ENCODE assay signal across 33 cellular contexts in genomic region chr7:112945046-112945445, GRCh38.
"Had no signal": no experiment of that assay in that cellular context is flagged by ENCODE, and none has a peak within 500 bp of the region (broad histone marks: within the 10 kb centered on the region; RNA-seq: fewer than 3 reads in every experiment).

No MANE protein-coding gene starts in this region.

- H2AFZ ChIP-seq: parathyroid adenoma had no signal

- H3K4me1 Mint-ChIP-seq: endodermal cell had no signal

- DNase-seq: colonic mucosa; effector CD8-positive, alpha-beta T cell; endodermal cell; foreskin melanocyte; glutamatergic neuron; heart right ventricle; hippocampal formation; kidney glomerular epithelial cell; left colon; left ventricle myocardium superior; lower lobe of right lung; mesenchymal stem cell; mucosa of descending colon; naive B cell; stimulated activated CD4-positive, alpha-beta T cell treated with anti-CD3 and anti-CD28 coated beads, Interleukin-2, amount 100 ng/mL, for 24 hours; stimulated activated CD4-positive, alpha-beta T cell treated with anti-CD3 and anti-CD28 coated beads, Interleukin-4, amount 100 ng/mL, for 24 hours; stimulated activated naive CD4-positive, alpha-beta T cell treated with Interleukin-2 at 50 U/mL for 16 hours; stomach; thyroid gland had no signal

- H3K36me3 Mint-ChIP-seq: mesothelial cell of epicardium; naive B cell; natural killer cell treated with Interleukin-12 subunit alpha and Interleukin-12 subunit beta and Interleukin-15 and Interleukin-18, amount 100 ng/mL, for 72 hours; type B pancreatic cell had no signal

- H3K27me3 Mint-ChIP-seq: type B pancreatic cell had no signal

- H3K27me3 ChIP-seq: colonic mucosa, right atrium auricular region, thyroid gland had no signal

- H3K9me3 Mint-ChIP-seq: dendritic cell treated with granulocyte-macrophage colony-stimulating factor and Interleukin-4, amounts not matched to agents 40 ng/mL and 50 ng/mL, for 4 days; endodermal cell; neural crest cell; type B pancreatic cell had no signal

- ATAC-seq: esophagus mucosa; heart right ventricle; left colon; left ventricle myocardium superior; lower lobe of right lung; mucosa of descending colon; natural killer cell treated with Interleukin-12 subunit alpha and Interleukin-12 subunit beta and Interleukin-15 and Interleukin-18, amount 100 ng/mL, for 72 hours; sciatic nerve; stimulated activated effector memory CD8-positive, alpha-beta T cell treated with anti-CD3 and anti-CD28 coated beads, Interleukin-12 subunit alpha, Interleukin-12 subunit beta, amount 100 ng/mL, for 72 hours had no signal

- H3K9me3 ChIP-seq: colonic mucosa, lower lobe of right lung, mucosa of descending colon, neutrophil, prostate gland, right atrium auricular region, stomach, thyroid gland had no signal

- H3K27ac ChIP-seq: colonic mucosa, epithelial cell of prostate, heart right ventricle, lower lobe of right lung, neutrophil, parathyroid adenoma, prostate gland, right atrium auricular region, stomach, thyroid gland had no signal

- H3K9ac ChIP-seq: parathyroid adenoma had no signal

- H3K27ac Mint-ChIP-seq: dendritic cell treated with granulocyte-macrophage colony-stimulating factor and Interleukin-4, amounts not matched to agents 40 ng/mL and 50 ng/mL, for 4 days; endodermal cell; mesothelial cell of epicardium; natural killer cell treated with Interleukin-12 subunit alpha and Interleukin-12 subunit beta and Interleukin-15 and Interleukin-18, amount 100 ng/mL, for 72 hours; stimulated activated effector memory CD8-positive, alpha-beta T cell treated with anti-CD3 and anti-CD28 coated beads, Interleukin-12 subunit alpha, Interleukin-12 subunit beta, amount 100 ng/mL, for 72 hours; type B pancreatic cell had no signal

- H3K4me3 Mint-ChIP-seq: dendritic cell treated with granulocyte-macrophage colony-stimulating factor and Interleukin-4, amounts not matched to agents 40 ng/mL and 50 ng/mL, for 4 days; endodermal cell; mesothelial cell of epicardium; naive B cell; natural killer cell treated with Interleukin-12 subunit alpha and Interleukin-12 subunit beta and Interleukin-15 and Interleukin-18, amount 100 ng/mL, for 72 hours; neural crest cell; stimulated activated effector memory CD8-positive, alpha-beta T cell treated with anti-CD3 and anti-CD28 coated beads, Interleukin-12 subunit alpha, Interleukin-12 subunit beta, amount 100 ng/mL, for 72 hours; type B pancreatic cell had no signal

- H3K4me1 ChIP-seq: colonic mucosa, parathyroid adenoma, prostate gland had no signal

- FAIRE-seq: islet of Langerhans had no signal

- H3K4me3 ChIP-seq: colonic mucosa, heart right ventricle, lower lobe of right lung, mucosa of descending colon, prostate gland, right atrium auricular region, stomach, thyroid gland had no signal

- H3K79me2 ChIP-seq: parathyroid adenoma had no signal

- H3K36me3 ChIP-seq: colonic mucosa, heart right ventricle, lower lobe of right lung, neutrophil, prostate gland, right atrium auricular region, stomach, thyroid gland had no signal
